In genomic region chr6:52416629-52417151, GRCh38 we compare ENCODE assay signal across 8 cellular contexts. TPM values are rescaled to one million over a fixed set of nuclear protein-coding genes. Genes with fewer than 3 reads are reported as not detected.
DNase-seq lines count a peak whose midpoint lies in the region; ATAC-seq and TF ChIP-seq lines count a peak whose summit lies in the region.

No MANE protein-coding gene starts in this region.

- H3K27me3 Mint-ChIP-seq in stimulated activated naive CD8-positive, alpha-beta T cell treated with anti-CD3 and anti-CD28 coated beads, Interleukin-15, Interleukin-2, amounts not matched to agents 100 ng/mL and 50 ng/mL, for 24 hours = no peaks in the 10 kb centered on the region

- H3K4me3 Mint-ChIP-seq in stimulated activated naive CD8-positive, alpha-beta T cell treated with anti-CD3 and anti-CD28 coated beads, Interleukin-15, Interleukin-2, amounts not matched to agents 100 ng/mL and 50 ng/mL, for 24 hours = peak overlapping the region; percentile 20

- H3K4me1 Mint-ChIP-seq in stimulated activated naive CD8-positive, alpha-beta T cell treated with anti-CD3 and anti-CD28 coated beads, Interleukin-15, Interleukin-2, amounts not matched to agents 100 ng/mL and 50 ng/mL, for 24 hours (ENCODE audit: low read depth) = peaks cover 34% of the 10 kb centered on the region

- no peaks in the 10 kb centered on the region for H3K36me3 Mint-ChIP-seq in stimulated activated naive CD8-positive, alpha-beta T cell treated with anti-CD3 and anti-CD28 coated beads, Interleukin-15, Interleukin-2, amounts not matched to agents 100 ng/mL and 50 ng/mL, for 24 hours (ENCODE audit: low read depth)

- H3K9me3 Mint-ChIP-seq in stimulated activated naive CD8-positive, alpha-beta T cell treated with anti-CD3 and anti-CD28 coated beads, Interleukin-15, Interleukin-2, amounts not matched to agents 100 ng/mL and 50 ng/mL, for 24 hours = no peaks in the 10 kb centered on the region

- no peak overlapping the region for H3K4me3 ChIP-seq in HEK293 (ENCODE audit: low read depth, low read length)
- no peak overlapping the region for H3K4me3 ChIP-seq in ascending aorta

- DNase-seq in DMS114 treated with DMSO at 0.1 percent for 48 hours (lab: John Stamatoyannopoulos, UW; ENCODE audit: unreplicated experiment) = peak; percentile 45
- peak; percentile 19 to 71 for DNase-seq in NCI-H524 (lab: John Stamatoyannopoulos, UW)
- DNase-seq in ascending aorta (ENCODE audit: low spot score in 2 of 2) = peak in 1 of 2 donors; percentile 61
- peak; percentile 57 for DNase-seq in iPS-NIHi11 (ENCODE audit: low spot score)
- DNase-seq in activated effector memory CD4-positive, alpha-beta T cell treated with Interleukin-2 at 50 U/mL for 16 hours = no peak

- CTCF ChIA-PET in HEK293 (lab: Yijun Ruan, JAX) = interaction anchor here (0.6 to 8.2 kb wide), 42 partner anchors 9 to 282 kb away, joined by 3 to 104 read pairs (median 6); no protein-coding TSS in a partner anchor

- ATAC-seq in HG02970 (IDR thresholded peaks at IDR 0.05; ENCODE audit: low FRiP score, unreplicated experiment) = no peak

- H3K27me3 ChIP-seq in ascending aorta = no peaks in the 10 kb centered on the region

- H3K36me3 ChIP-seq in HEK293 (ENCODE audit: control insufficient read depth in 2 of 2, insufficient read depth in 1 of 2, low read length in 2 of 2) = no peaks in the 10 kb centered on the region
- H3K36me3 ChIP-seq in ascending aorta = no peaks in the 10 kb centered on the region

- no peak overlapping the region for H3K27ac ChIP-seq in HEK293 (ENCODE audit: extremely low read depth, low read depth, low read length)
- peak overlapping the region; percentile 40 to 54 for H3K27ac ChIP-seq in ascending aorta

- no peak overlapping the region for H3K27ac Mint-ChIP-seq in stimulated activated naive CD8-positive, alpha-beta T cell treated with anti-CD3 and anti-CD28 coated beads, Interleukin-15, Interleukin-2, amounts not matched to agents 100 ng/mL and 50 ng/mL, for 24 hours

- H3K9me3 ChIP-seq in HEK293 (ENCODE audit: control insufficient read depth, insufficient read depth, low read depth, low read length) = no peaks in the 10 kb centered on the region
- no peaks in the 10 kb centered on the region for H3K9me3 ChIP-seq in ascending aorta

- POLR2A ChIA-PET in HEK293 (lab: Yijun Ruan, JAX) = interaction anchor here (1.3 kb wide), 1 partner anchor 88 kb away, joined by 4 read pairs; no protein-coding TSS in a partner anchor

- 0 out of 2 replicates have a peak, but pooled peaks cover 3% of the 10 kb centered on the region for H3K4me1 ChIP-seq in HEK293 (ENCODE audit: control insufficient read depth, insufficient read depth, low read length)
- peaks cover 0 to 7% of the 10 kb centered on the region in 2 donors for H3K4me1 ChIP-seq in ascending aorta

- peak; percentile 71 for TF ChIP-seq CTCF in HEK293 (tag by site-specific recombination; IDR thresholded peaks at IDR 0.05)
- peak; percentile 78 to 86 (median 84) for TF ChIP-seq CTCF in ascending aorta (IDR thresholded peaks at IDR 0.05)

- intact Hi-C loops in ascending aorta (cut with DNase I) = loop anchor here (1.0 to 5.0 kb wide), 3 partner anchors 182 to 311 kb away; no protein-coding TSS in a partner anchor

TF ChIP-seq in HEK293, 187 proteins besides CTCF, POLR2A, EP300 and RAD21:
- TF ChIP-seq ZSCAN30 (tag by site-specific recombination; IDR thresholded peaks at IDR 0.05) (peak; percentile 57; the same call in 1 of the 2 replicates), ZNF629 (tag by site-specific recombination; IDR thresholded peaks at IDR 0.05) (no peak), ZNF391 (tag by site-specific recombination; IDR thresholded peaks at IDR 0.05; ENCODE audit: borderline replicate concordance, low read depth) (no peak), ZNF335 (tag by site-specific recombination; conservative IDR thresholded peaks at IDR 0.05) (peak; percentile 38; the same call in 1 of the 2 replicates), ZNF777 (tag by site-specific recombination; IDR thresholded peaks at IDR 0.05; ENCODE audit: borderline replicate concordance) (no peak), ZBTB17 (tag by site-specific recombination; IDR thresholded peaks at IDR 0.05) (0 out of 2 replicates have a peak, but pooled peaks have one; percentile 27), GFI1B (tag by site-specific recombination; IDR thresholded peaks at IDR 0.05) (peak; percentile 87), ZBTB7A (tag by site-specific recombination; IDR thresholded peaks at IDR 0.05; ENCODE audit: low read depth) (no peak), ZNF529 (tag by site-specific recombination; IDR thresholded peaks at IDR 0.05; ENCODE audit: insufficient replicate concordance) (no peak), ZNF146 (tag by site-specific recombination; IDR thresholded peaks at IDR 0.05) (no peak), ZFP69B (tag by site-specific recombination; IDR thresholded peaks at IDR 0.05) (no peak), ZBTB1 (tag by site-specific recombination; IDR thresholded peaks at IDR 0.05) (no peak), KLF9 (tag by site-specific recombination; IDR thresholded peaks at IDR 0.05; ENCODE audit: low read depth) (0 out of 2 replicates have a peak, but pooled peaks have one; percentile 22), ZNF341 (tag by site-specific recombination; IDR thresholded peaks at IDR 0.05; ENCODE audit: low read depth) (no peak), ZNF280D (tag by site-specific recombination; IDR thresholded peaks at IDR 0.05) (no peak), ZNF521 (tag by site-specific recombination; IDR thresholded peaks at IDR 0.05) (no peak), ZNF560 (tag by site-specific recombination; IDR thresholded peaks at IDR 0.05; ENCODE audit: borderline replicate concordance) (no peak), ZNF274 (IDR thresholded peaks at IDR 0.05; ENCODE audit: low read length) (no peak), ZNF274 (tag by site-specific recombination; IDR thresholded peaks at IDR 0.05; ENCODE audit: borderline replicate concordance) (no peak), KLF10 (tag by site-specific recombination; IDR thresholded peaks at IDR 0.05) (peak; percentile 57; the same call in 1 of the 2 replicates), ZNF2 (tag by site-specific recombination; IDR thresholded peaks at IDR 0.05) (0 out of 2 replicates have a peak, but pooled peaks have one; percentile 21), ZFP3 (tag by site-specific recombination; IDR thresholded peaks at IDR 0.05; ENCODE audit: low read depth) (no peak), ZSCAN23 (tag by site-specific recombination; IDR thresholded peaks at IDR 0.05) (no peak), ZNF654 (tag by site-specific recombination; IDR thresholded peaks at IDR 0.05; ENCODE audit: low read depth) (peak; percentile 94), PRDM6 (tag by site-specific recombination; IDR thresholded peaks at IDR 0.05) (no peak), ZEB2 (tag by site-specific recombination; IDR thresholded peaks at IDR 0.05) (0 out of 2 replicates have a peak, but pooled peaks have one; percentile 70)
TF ChIP-seq in HEK293: peak in this region for 9.

RNA-seq across cellular contexts. Expression of gene EFHC1, which starts 3.5 kb away (rescaled TPM):
- total RNA-seq in ascending aorta = 7.3 TPM

RNA-seq across cellular contexts. Expression of gene PAQR8, which starts 54.7 kb away (rescaled TPM):
- total RNA-seq in ascending aorta = 6.1 TPM
